21 cellular contexts compared by ENCODE assay signal in the genomic region with DNA sequence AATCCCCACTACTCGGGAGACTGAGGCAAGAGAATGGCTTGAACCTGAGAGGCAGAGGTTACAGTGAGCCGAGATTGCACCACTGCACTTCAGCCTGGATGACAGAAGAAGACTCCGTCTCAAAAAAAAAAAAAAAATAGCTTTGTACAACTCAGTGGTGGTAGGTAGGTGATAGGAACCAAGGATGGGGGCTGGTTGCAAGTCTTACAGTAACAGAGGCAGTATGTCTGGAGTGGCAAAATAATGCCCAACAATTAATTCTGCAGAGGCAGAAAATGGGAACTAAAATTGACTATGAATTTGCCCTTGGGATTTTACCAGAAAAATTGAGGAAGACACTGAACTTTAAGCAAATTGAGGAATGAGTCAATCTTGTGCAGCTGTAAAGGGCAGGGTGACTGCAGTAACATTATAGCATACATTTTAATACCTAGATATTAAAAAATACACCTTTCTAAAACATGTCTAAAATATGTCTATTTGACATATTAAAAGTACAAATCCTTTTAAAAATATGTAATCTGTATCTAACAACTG.
"Had no signal": no experiment of that assay in that cellular context is flagged by ENCODE, and none has a peak within 500 bp of the region (broad histone marks: within the 10 kb centered on the region; RNA-seq: fewer than 3 reads in every experiment).

No MANE protein-coding gene starts in this region.

- H3K9me3 Mint-ChIP-seq: activated CD4-positive, alpha-beta memory T cell treated with anti-CD3 and anti-CD28 coated beads for 36 hours; activated naive CD4-positive, alpha-beta T cell treated with anti-CD3 and anti-CD28 coated beads, Interleukin-2, amount 10 ng/mL, durations not matched to agents 7 days and 5 days; activated T-helper 2 cell treated with anti-CD3 and anti-CD28 coated beads, Interferon-gamma antibody, Interleukin-2, Interleukin-4, amounts not matched to agents 10 μg/mL and 5 μg/mL and 100 μg/mL, durations not matched to agents 14 hours and 24 hours and 36 hours; effector memory CD8-positive, alpha-beta T cell; nephron; stimulated activated naive CD8-positive, alpha-beta T cell treated with anti-CD3 and anti-CD28 coated beads, Interleukin-15, Interleukin-2, amounts not matched to agents 100 ng/mL and 50 ng/mL, for 24 hours had no signal

- H3K4me1 Mint-ChIP-seq: activated naive CD4-positive, alpha-beta T cell treated with anti-CD3 and anti-CD28 coated beads, Interleukin-2, amount 10 ng/mL, durations not matched to agents 7 days and 5 days had no signal

- H3K27ac Mint-ChIP-seq: activated CD4-positive, alpha-beta memory T cell treated with anti-CD3 and anti-CD28 coated beads for 36 hours; activated CD8-positive, alpha-beta memory T cell treated with anti-CD3 and anti-CD28 coated beads, Interleukin-2, amount 10 ng/mL, durations not matched to agents 7 days and 5 days; activated naive CD4-positive, alpha-beta T cell treated with anti-CD3 and anti-CD28 coated beads, Interleukin-2, amount 10 ng/mL, durations not matched to agents 7 days and 5 days; activated T-helper 2 cell treated with anti-CD3 and anti-CD28 coated beads, Interferon-gamma antibody, Interleukin-2, Interleukin-4, amounts not matched to agents 10 μg/mL and 5 μg/mL and 100 μg/mL, durations not matched to agents 14 hours and 24 hours and 36 hours; nephron; stimulated activated naive CD8-positive, alpha-beta T cell treated with anti-CD3 and anti-CD28 coated beads, Interleukin-15, Interleukin-2, amounts not matched to agents 100 ng/mL and 50 ng/mL, for 24 hours had no signal

- H3K27me3 ChIP-seq: ascending aorta, breast epithelium, foreskin keratinocyte, right lobe of liver, suprapubic skin had no signal

- DNase-seq: activated CD4-positive, alpha-beta memory T cell treated with anti-CD3 and anti-CD28 coated beads for 36 hours; activated CD4-positive, alpha-beta T cell treated with anti-CD3 and anti-CD28 coated beads for 1 hour; activated CD8-positive, alpha-beta memory T cell treated with anti-CD3 and anti-CD28 coated beads, Interleukin-2, amount 10 ng/mL, durations not matched to agents 7 days and 5 days; activated naive CD4-positive, alpha-beta T cell treated with anti-CD3 and anti-CD28 coated beads, Interleukin-2, amount 10 ng/mL, durations not matched to agents 7 days and 5 days; activated T-cell treated with anti-CD3 and anti-CD28 coated beads, Interleukin-2, amount 50 U/mL, for 1 hour; cerebellar nuclear complex; effector memory CD8-positive, alpha-beta T cell; foreskin keratinocyte; right lobe of liver; stimulated activated CD4-positive, alpha-beta T cell treated with anti-CD3 and anti-CD28 coated beads, Interleukin-4, amount 100 ng/mL, for 4 hours; stimulated activated CD8-positive, alpha-beta memory T cell treated with anti-CD3 and anti-CD28 coated beads, Interleukin-4, amount 100 ng/mL, for 48 hours; T-helper 9 cell; trophoblast cell had no signal

- H3K4me1 ChIP-seq: ascending aorta, breast epithelium, foreskin keratinocyte, prostate gland had no signal

- H3K4me3 Mint-ChIP-seq: activated CD4-positive, alpha-beta memory T cell treated with anti-CD3 and anti-CD28 coated beads for 36 hours; activated CD8-positive, alpha-beta memory T cell treated with anti-CD3 and anti-CD28 coated beads, Interleukin-2, amount 10 ng/mL, durations not matched to agents 7 days and 5 days; activated naive CD4-positive, alpha-beta T cell treated with anti-CD3 and anti-CD28 coated beads, Interleukin-2, amount 10 ng/mL, durations not matched to agents 7 days and 5 days; effector memory CD8-positive, alpha-beta T cell; nephron; stimulated activated naive CD8-positive, alpha-beta T cell treated with anti-CD3 and anti-CD28 coated beads, Interleukin-15, Interleukin-2, amounts not matched to agents 100 ng/mL and 50 ng/mL, for 24 hours had no signal

- H3K4me2 ChIP-seq: smooth muscle cell had no signal

- H3K27ac ChIP-seq: ascending aorta, breast epithelium, foreskin keratinocyte, prostate gland, suprapubic skin had no signal

- ATAC-seq: activated CD8-positive, alpha-beta memory T cell treated with anti-CD3 and anti-CD28 coated beads, Interleukin-2, amount 10 ng/mL, durations not matched to agents 7 days and 5 days; effector memory CD8-positive, alpha-beta T cell had no signal

- H3K36me3 Mint-ChIP-seq: activated CD4-positive, alpha-beta memory T cell treated with anti-CD3 and anti-CD28 coated beads for 36 hours; activated CD8-positive, alpha-beta memory T cell treated with anti-CD3 and anti-CD28 coated beads, Interleukin-2, amount 10 ng/mL, durations not matched to agents 7 days and 5 days; activated naive CD4-positive, alpha-beta T cell treated with anti-CD3 and anti-CD28 coated beads, Interleukin-2, amount 10 ng/mL, durations not matched to agents 7 days and 5 days had no signal

- H3K36me3 ChIP-seq: ascending aorta, breast epithelium, prostate gland, right lobe of liver, suprapubic skin had no signal

- H3K9me3 ChIP-seq: ascending aorta, breast epithelium, prostate gland, right lobe of liver, suprapubic skin had no signal

- H3K27me3 Mint-ChIP-seq: activated CD4-positive, alpha-beta memory T cell treated with anti-CD3 and anti-CD28 coated beads for 36 hours; activated CD8-positive, alpha-beta memory T cell treated with anti-CD3 and anti-CD28 coated beads, Interleukin-2, amount 10 ng/mL, durations not matched to agents 7 days and 5 days; stimulated activated naive CD8-positive, alpha-beta T cell treated with anti-CD3 and anti-CD28 coated beads, Interleukin-15, Interleukin-2, amounts not matched to agents 100 ng/mL and 50 ng/mL, for 24 hours had no signal

- H3K4me3 ChIP-seq: ascending aorta, breast epithelium, prostate gland, right lobe of liver, smooth muscle cell, suprapubic skin had no signal
